In the genomic region with DNA sequence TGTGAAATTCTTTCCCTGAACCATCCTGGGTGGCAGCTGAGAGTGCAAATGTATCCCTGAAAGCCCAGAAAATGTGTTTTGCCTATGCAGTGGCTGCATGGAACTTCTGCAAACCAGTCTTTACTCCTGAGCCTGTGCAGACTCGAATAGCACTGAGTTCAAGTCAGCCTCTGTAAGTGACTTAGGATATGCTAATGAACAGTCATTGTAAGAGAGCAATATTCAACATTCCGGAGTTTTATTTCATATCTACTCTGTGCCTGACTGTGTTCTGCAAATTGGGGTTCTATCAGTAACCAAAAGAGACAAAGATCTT, we compare ENCODE assay signal across 9 cellular contexts.
DNase-seq lines count a peak whose midpoint lies in the region; ATAC-seq and TF ChIP-seq lines count a peak whose summit lies in the region.
"Had no signal": no experiment of that assay in that cellular context is flagged by ENCODE, and none has a peak within 500 bp of the region (broad histone marks: within the 10 kb centered on the region; RNA-seq: fewer than 3 reads in every experiment).

No MANE protein-coding gene starts in this region.

- H4K20me1 ChIP-seq in IMR-90 (ENCODE audit: insufficient read depth, low read length), result peaks cover 4% of the 10 kb centered on the region; the same call in 1 of the 2 replicates

- peak overlapping the region; percentile 75 for H3K4ac ChIP-seq in IMR-90 (ENCODE audit: low read depth, low read length)

- H2BK15ac ChIP-seq in IMR-90 (ENCODE audit: low read depth, low read length), result peak overlapping the region; percentile 63; the same call in 2 of the 3 replicates

- H3K4me3 ChIP-seq in A673 (ENCODE audit: low read depth, low read length, poor library complexity, severe bottlenecking) (peak overlapping the region; percentile 21), IMR-90 (ENCODE audit: insufficient read depth, low read depth, low read length) (no peak overlapping the region), coronary artery (peak overlapping the region; percentile 33)

- H3K4me2 ChIP-seq in IMR-90 (ENCODE audit: low read depth, low read length), result peak overlapping the region; percentile 60

- H2BK120ac ChIP-seq in IMR-90 (ENCODE audit: low read depth, low read length), result peak overlapping the region; percentile 78

- peak overlapping the region; percentile 70 for H2AFZ ChIP-seq in IMR-90 (replicated peaks; ENCODE audit: low read length, poor library complexity)

- no peaks in the 10 kb centered on the region for H3K9me3 Mint-ChIP-seq in natural killer cell treated with Interleukin-12 subunit alpha and Interleukin-12 subunit beta and Interleukin-15 and Interleukin-18, amount 100 ng/mL, for 72 hours
- H3K9me3 Mint-ChIP-seq: CD4-positive, alpha-beta memory T cell had no signal

- H3K36me3 Mint-ChIP-seq in natural killer cell treated with Interleukin-12 subunit alpha and Interleukin-12 subunit beta and Interleukin-15 and Interleukin-18, amount 100 ng/mL, for 72 hours, result peaks cover 15% of the 10 kb centered on the region

- dilution Hi-C loops in IMR-90 (cut with HindIII; ENCODE audit: low sequenced_read_pairs, unreplicated experiment), result no loop called here

- peak overlapping the region; percentile 50 for H4K5ac ChIP-seq in IMR-90 (ENCODE audit: low read depth, low read length)

- H3K36me3 ChIP-seq in A673 (ENCODE audit: insufficient read depth, low read length, poor library complexity, severe bottlenecking) (no peaks in the 10 kb centered on the region), IMR-90 (ENCODE audit: control insufficient read depth, insufficient read depth, low read length) (peaks cover 3% of the 10 kb centered on the region; the same call in 1 of the 2 replicates)

- H3K23ac ChIP-seq in IMR-90 (ENCODE audit: low read depth, low read length), result peak overlapping the region; percentile 39

- POLR2A ChIA-PET in A673 (lab: Charles Lee; ENCODE audit: low non-redundant PET) (no interaction called here), IMR-90 (lab: Charles Lee; ENCODE audit: unreplicated experiment) (interaction anchor here (1.3 kb wide), 1 partner anchor 16 kb away, joined by 3 read pairs; no protein-coding TSS in a partner anchor)

- H3K27me3 ChIP-seq in A673 (replicated peaks; ENCODE audit: insufficient read depth, low read depth, low read length, poor library complexity), result no peaks in the 10 kb centered on the region
- H3K27me3 ChIP-seq in IMR-90 (ENCODE audit: control insufficient read depth, insufficient read depth, low read length), result no peaks in the 10 kb centered on the region

- H3K56ac ChIP-seq in IMR-90 (ENCODE audit: extremely low read depth, insufficient read depth, low read length), result peak overlapping the region; percentile 87; the same call in 1 of the 2 replicates

- H3K9ac ChIP-seq in IMR-90 (ENCODE audit: low read depth, low read length), result peak overlapping the region; percentile 58

- peak overlapping the region; percentile 58 for H3K14ac ChIP-seq in IMR-90 (replicated peaks; ENCODE audit: low read depth, low read length)

- H3K4me1 ChIP-seq in A673 (ENCODE audit: insufficient read depth, low read length, poor library complexity, severe bottlenecking) (peaks cover 28% of the 10 kb centered on the region), IMR-90 (ENCODE audit: control insufficient read depth, insufficient read depth, low read length) (peaks cover 16% of the 10 kb centered on the region)

- H3K9me3 ChIP-seq in A673 (ENCODE audit: low read depth, low read length, poor library complexity, severe bottlenecking) (peaks cover 4% of the 10 kb centered on the region), IMR-90 (ENCODE audit: control insufficient read depth, insufficient read depth, low read length) (no peaks in the 10 kb centered on the region)

- no peak for TF ChIP-seq POLR2A in IMR-90 (IDR thresholded peaks at IDR 0.05; ENCODE audit: low read depth, low read length)

- no peak for ATAC-seq in IMR-90 (ENCODE audit: low read depth)
- no peak for ATAC-seq in natural killer cell treated with Interleukin-12 subunit alpha and Interleukin-12 subunit beta and Interleukin-15 and Interleukin-18, amount 100 ng/mL, for 72 hours
- no peak for ATAC-seq in HG02678 (IDR thresholded peaks at IDR 0.05; ENCODE audit: unreplicated experiment)
- ATAC-seq in GM18873 (IDR thresholded peaks at IDR 0.05; ENCODE audit: low FRiP score, unreplicated experiment), result no peak
- no peak for ATAC-seq in HG03108 (IDR thresholded peaks at IDR 0.05; ENCODE audit: unreplicated experiment)

- in situ Hi-C loops in IMR-90 (cut with MboI; ENCODE audit: low sequenced_read_pairs), result no loop called here

- no peaks in the 10 kb centered on the region for H3K27me3 Mint-ChIP-seq in natural killer cell treated with Interleukin-12 subunit alpha and Interleukin-12 subunit beta and Interleukin-15 and Interleukin-18, amount 100 ng/mL, for 72 hours
- H3K27me3 Mint-ChIP-seq: CD4-positive, alpha-beta memory T cell had no signal

- H3K18ac ChIP-seq in IMR-90 (ENCODE audit: low read depth, low read length), result peak overlapping the region; percentile 76

- H4K8ac ChIP-seq in IMR-90 (ENCODE audit: low read depth in 2 of 2, low read length in 2 of 2), result peak overlapping the region; percentile 44 to 73; a peak in 2 of 4 replicates

- intact Hi-C loops in A673 (cut with micrococcal nuclease; ENCODE audit: unreplicated experiment) (loop anchor here (1.0 kb wide), 1 partner anchor 26 kb away; no protein-coding TSS in a partner anchor), IMR-90 (cut with micrococcal nuclease) (loop anchor here (2.0 to 5.0 kb wide), 6 partner anchors 96 to 476 kb away; partner anchors contain the start of gene NTPCR)

- CTCF ChIA-PET in A673 (lab: Charles Lee), result no interaction called here
- CTCF ChIA-PET in IMR-90 (lab: Yijun Ruan, JAX), result interaction anchor here (0.7 to 1.0 kb wide), 2 partner anchors 101 to 486 kb away, joined by 3 read pairs; no protein-coding TSS in a partner anchor

- peaks cover 42 to 44% of the 10 kb centered on the region in 2 donors for H3K4me1 Mint-ChIP-seq in natural killer cell treated with Interleukin-12 subunit alpha and Interleukin-12 subunit beta and Interleukin-15 and Interleukin-18, amount 100 ng/mL, for 72 hours (ENCODE audit: low read depth in 2 of 2)

- BruUV-seq in A673 (replicated peaks; lab: Mats Ljungman, UMichigan), result no TSS peak
- BruUV-seq in IMR-90 (replicated peaks; lab: Mats Ljungman, UMichigan), result no TSS peak

- H3K27ac Mint-ChIP-seq in natural killer cell treated with Interleukin-12 subunit alpha and Interleukin-12 subunit beta and Interleukin-15 and Interleukin-18, amount 100 ng/mL, for 72 hours, result peak overlapping the region; percentile 95 to 97
- H3K27ac Mint-ChIP-seq: CD4-positive, alpha-beta memory T cell had no signal

- H2BK5ac ChIP-seq in IMR-90 (ENCODE audit: low read depth, low read length, poor library complexity, severe bottlenecking), result peak overlapping the region; percentile 73

- H3K27ac ChIP-seq in A673 (ENCODE audit: low read depth, low read length, poor library complexity, severe bottlenecking) (peak overlapping the region; percentile 86), IMR-90 (ENCODE audit: insufficient read depth, low read length) (peak overlapping the region; percentile 81), coronary artery (peak overlapping the region in 1 of 2 donors; percentile 73)

- H4K91ac ChIP-seq in IMR-90 (ENCODE audit: insufficient read depth, low read depth, low read length), result peak overlapping the region; percentile 78

- H3K9me1 ChIP-seq in IMR-90 (ENCODE audit: insufficient read depth, low read length), result peaks cover 10% of the 10 kb centered on the region

- DNase-seq in A673 (ENCODE audit: low spot score) (no peak), IMR-90 (no peak), coronary artery (ENCODE audit: low spot score) (no peak), NCI-H748 treated with DMSO at 0.1 percent for 48 hours (lab: John Stamatoyannopoulos, UW) (no peak)
- DNase-seq in natural killer cell treated with Interleukin-12 subunit alpha and Interleukin-12 subunit beta and Interleukin-15 and Interleukin-18, amount 100 ng/mL, for 72 hours (ENCODE audit: low spot score), result no peak
- DNase-seq: CD4-positive, alpha-beta memory T cell had no signal

- peak overlapping the region; percentile 62 for H2AK9ac ChIP-seq in IMR-90 (replicated peaks; ENCODE audit: low read depth, low read length, poor library complexity)

- no CpG with 5 or more reads among the region's 2 CpGs for WGBS in IMR-90 (ENCODE audit: extremely low coverage in 2 of 2, insufficient read length in 1 of 2), 2 experiments

- peaks cover 0 to 3% of the 10 kb centered on the region in 2 experiments; a peak in 1 of 4 replicates for H3K79me1 ChIP-seq in IMR-90 (ENCODE audit: low read depth in 1 of 2, low read length in 2 of 2)

- peak overlapping the region; percentile 44 for H2BK20ac ChIP-seq in IMR-90 (ENCODE audit: low read depth, low read length)

- peak overlapping the region; percentile 87 for H3K4me3 Mint-ChIP-seq in natural killer cell treated with Interleukin-12 subunit alpha and Interleukin-12 subunit beta and Interleukin-15 and Interleukin-18, amount 100 ng/mL, for 72 hours
- H3K4me3 Mint-ChIP-seq: CD4-positive, alpha-beta memory T cell had no signal

- no peak for TF ChIP-seq CTCF in A673 (conservative IDR thresholded peaks at IDR 0.05; ENCODE audit: low read depth, low read length)
- no peak for TF ChIP-seq CTCF in IMR-90 (conservative IDR thresholded peaks at IDR 0.05; ENCODE audit: low read depth, low read length)
- no peak for TF ChIP-seq CTCF in coronary artery (IDR thresholded peaks at IDR 0.05)

- peak overlapping the region; percentile 11; the same call in 1 of the 2 replicates for H2AK5ac ChIP-seq in IMR-90 (ENCODE audit: low read depth, low read length)

- no peak for TF ChIP-seq RAD21 in IMR-90 (IDR thresholded peaks at IDR 0.05; ENCODE audit: low read length)

TF ChIP-seq in IMR-90, 13 proteins besides CTCF, POLR2A, EP300 and RAD21:
- TF ChIP-seq, protein P1, sequence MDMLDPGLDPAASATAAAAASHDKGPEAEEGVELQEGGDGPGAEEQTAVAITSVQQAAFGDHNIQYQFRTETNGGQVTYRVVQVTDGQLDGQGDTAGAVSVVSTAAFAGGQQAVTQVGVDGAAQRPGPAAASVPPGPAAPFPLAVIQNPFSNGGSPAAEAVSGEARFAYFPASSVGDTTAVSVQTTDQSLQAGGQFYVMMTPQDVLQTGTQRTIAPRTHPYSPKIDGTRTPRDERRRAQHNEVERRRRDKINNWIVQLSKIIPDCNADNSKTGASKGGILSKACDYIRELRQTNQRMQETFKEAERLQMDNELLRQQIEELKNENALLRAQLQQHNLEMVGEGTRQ (IDR thresholded peaks at IDR 0.05; ENCODE audit: low read depth, low read length), result no peak
- no peak for TF ChIP-seq ELK1 (IDR thresholded peaks at IDR 0.05; ENCODE audit: borderline replicate concordance, low read depth, low read length)
